1 cellular context compared by ENCODE assay signal in the genomic region with DNA sequence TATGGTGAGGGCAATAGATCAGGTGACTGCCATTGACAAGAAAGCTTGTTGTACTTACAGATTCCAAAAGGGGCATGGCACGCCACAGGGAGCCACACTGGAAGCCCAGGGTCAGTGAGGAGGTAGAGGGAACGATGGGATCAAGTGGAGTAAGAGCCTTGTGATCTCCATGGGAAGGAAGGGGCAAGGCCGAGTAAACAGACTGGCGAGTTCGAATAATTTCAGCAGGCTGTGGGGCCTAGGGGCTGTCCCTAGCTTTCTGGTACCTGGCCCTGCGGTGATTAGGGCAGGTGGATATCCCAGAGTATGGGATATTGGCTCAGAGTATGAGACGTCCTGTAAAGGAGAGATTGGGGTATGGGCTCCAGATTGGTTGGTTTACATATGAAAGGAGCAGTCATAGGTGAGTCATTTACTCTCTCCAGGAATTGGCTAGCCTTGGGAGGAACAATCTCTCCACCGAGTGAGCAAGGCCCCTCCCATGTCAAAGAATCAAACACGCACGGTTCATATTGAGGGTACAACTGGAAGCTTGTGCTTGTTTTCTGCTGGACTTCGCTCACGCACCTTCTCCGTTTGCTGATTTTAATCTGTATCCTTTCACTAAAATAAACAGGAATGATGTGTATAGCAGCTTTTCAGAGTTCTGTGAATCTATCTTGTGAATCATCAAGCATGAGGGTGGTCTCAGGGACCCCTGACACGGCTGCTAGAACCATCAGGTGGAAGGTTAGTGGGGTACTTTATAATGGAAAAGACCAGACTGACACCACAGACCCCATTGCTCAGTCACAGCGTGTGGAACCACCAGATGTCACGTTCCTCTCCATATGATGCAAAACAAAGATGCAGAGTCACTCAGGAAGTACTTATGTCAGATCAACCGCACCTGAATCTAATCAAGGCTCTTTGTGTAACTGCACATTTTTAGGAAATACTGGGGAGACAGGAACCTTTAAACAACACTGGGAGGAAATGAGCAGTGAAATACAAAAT.
TF ChIP-seq lines count a peak whose summit lies in the region.

No MANE protein-coding gene starts in this region.

TF ChIP-seq in K562, 482 proteins besides CTCF, POLR2A, EP300 and RAD21 (continued from another document and continues in another):
- TF ChIP-seq, protein P1, sequence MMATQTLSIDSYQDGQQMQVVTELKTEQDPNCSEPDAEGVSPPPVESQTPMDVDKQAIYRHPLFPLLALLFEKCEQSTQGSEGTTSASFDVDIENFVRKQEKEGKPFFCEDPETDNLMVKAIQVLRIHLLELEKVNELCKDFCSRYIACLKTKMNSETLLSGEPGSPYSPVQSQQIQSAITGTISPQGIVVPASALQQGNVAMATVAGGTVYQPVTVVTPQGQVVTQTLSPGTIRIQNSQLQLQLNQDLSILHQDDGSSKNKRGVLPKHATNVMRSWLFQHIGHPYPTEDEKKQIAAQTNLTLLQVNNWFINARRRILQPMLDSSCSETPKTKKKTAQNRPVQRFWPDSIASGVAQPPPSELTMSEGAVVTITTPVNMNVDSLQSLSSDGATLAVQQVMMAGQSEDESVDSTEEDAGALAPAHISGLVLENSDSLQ (IDR thresholded peaks at IDR 0.05) = peak; percentile 67; the same call in 1 of the 2 replicates
- TF ChIP-seq HCFC1 (IDR thresholded peaks at IDR 0.05; ENCODE audit: low read depth, low read length) (no peak), ZBTB7A (IDR thresholded peaks at IDR 0.05; ENCODE audit: borderline replicate concordance, control insufficient read depth, low read depth, low read length) (no peak), ZNF830 (CRISPR knock-in tag; IDR thresholded peaks at IDR 0.05) (no peak), SAP30 (IDR thresholded peaks at IDR 0.05; ENCODE audit: borderline replicate concordance, insufficient read depth, low read depth, low read length, poor library complexity, severe bottlenecking) (no peak), SMARCA4 (IDR thresholded peaks at IDR 0.05) (peak; percentile 56), FOXP1 (CRISPR knock-in tag; IDR thresholded peaks at IDR 0.05) (no peak), ZNF445 (CRISPR knock-in tag; IDR thresholded peaks at IDR 0.05; ENCODE audit: low read depth) (no peak), TAL1 (IDR thresholded peaks at IDR 0.05) (0 out of 2 replicates have a peak, but pooled peaks have one; percentile 15), NR2C1 (IDR thresholded peaks at IDR 0.05) (peak; percentile 15; the same call in 1 of the 2 replicates), NR2C1 (tag; IDR thresholded peaks at IDR 0.05) (peak; percentile 71), NFATC3 (IDR thresholded peaks at IDR 0.05) (no peak), TSC22D4 (tag; IDR thresholded peaks at IDR 0.05) (no peak), ZC3H11A (IDR thresholded peaks at IDR 0.05; ENCODE audit: low read depth, low read length) (no peak), LCOR (CRISPR knock-in tag; IDR thresholded peaks at IDR 0.05) (no peak), RNF2 (IDR thresholded peaks at IDR 0.05) (peak; percentile 74; the same call in 1 of the 2 replicates), YY1 (IDR thresholded peaks at IDR 0.05; ENCODE audit: borderline replicate concordance in 1 of 3, control insufficient read depth in 1 of 3, extremely low read depth in 1 of 3, insufficient read depth in 3 of 3, insufficient read length in 1 of 3, insufficient replicate concordance in 2 of 3, low read depth in 1 of 3, low read length in 2 of 3) (peak in 1 of 3 experiments; percentile 43), KDM4B (IDR thresholded peaks at IDR 0.05; ENCODE audit: borderline replicate concordance in 2 of 2, low read depth in 1 of 2) (no peak), CHD1 (IDR thresholded peaks at IDR 0.05; ENCODE audit: low read length) (no peak), EP400 (IDR thresholded peaks at IDR 0.05) (peak; percentile 81), ZNF124 (CRISPR knock-in tag; IDR thresholded peaks at IDR 0.05) (no peak), ZNF232 (CRISPR knock-in tag; IDR thresholded peaks at IDR 0.05) (no peak), HDAC6 (IDR thresholded peaks at IDR 0.05; ENCODE audit: low read depth, low read length) (no peak), XRCC5 (IDR thresholded peaks at IDR 0.05; ENCODE audit: low read depth, low read length) (no peak), ZNF431 (CRISPR knock-in tag; IDR thresholded peaks at IDR 0.05) (no peak), NR3C1 (CRISPR knock-in tag; IDR thresholded peaks at IDR 0.05) (no peak), ZNF696 (CRISPR knock-in tag; conservative IDR thresholded peaks at IDR 0.05) (no peak), ZNF384 (IDR thresholded peaks at IDR 0.05; ENCODE audit: low read depth, low read length) (no peak), RBM15 (IDR thresholded peaks at IDR 0.05; ENCODE audit: insufficient read depth, low read length) (no peak), MXI1 (IDR thresholded peaks at IDR 0.05; ENCODE audit: low read depth, low read length) (no peak), ZNF668 (CRISPR knock-in tag; IDR thresholded peaks at IDR 0.05) (no peak), SETDB1 (IDR thresholded peaks at IDR 0.05; ENCODE audit: low read length) (no peak), BDP1 (IDR thresholded peaks at IDR 0.05; ENCODE audit: insufficient read depth, insufficient read length) (no peak), EWSR1 (IDR thresholded peaks at IDR 0.05; ENCODE audit: borderline replicate concordance, low read depth, partially characterized antibody) (no peak), NELFE (IDR thresholded peaks at IDR 0.05; ENCODE audit: insufficient read depth, insufficient read length) (no peak), PHF21A (IDR thresholded peaks at IDR 0.05; ENCODE audit: borderline replicate concordance, low read depth) (peak; percentile 60; the same call in 1 of the 2 replicates), ETV5 (CRISPR knock-in tag; IDR thresholded peaks at IDR 0.05; ENCODE audit: low read depth) (peak; percentile 66; the same call in 1 of the 2 replicates), ZNF354B (CRISPR knock-in tag; IDR thresholded peaks at IDR 0.05) (no peak), ZNF780A (CRISPR knock-in tag; IDR thresholded peaks at IDR 0.05) (no peak), RFX7 (CRISPR knock-in tag; IDR thresholded peaks at IDR 0.05) (no peak), GABPB1 (CRISPR knock-in tag; IDR thresholded peaks at IDR 0.05) (no peak), MEIS2 (IDR thresholded peaks at IDR 0.05; ENCODE audit: partially characterized antibody) (no peak), TAF7 (tag; IDR thresholded peaks at IDR 0.05) (no peak)
- TF ChIP-seq, protein P2, sequence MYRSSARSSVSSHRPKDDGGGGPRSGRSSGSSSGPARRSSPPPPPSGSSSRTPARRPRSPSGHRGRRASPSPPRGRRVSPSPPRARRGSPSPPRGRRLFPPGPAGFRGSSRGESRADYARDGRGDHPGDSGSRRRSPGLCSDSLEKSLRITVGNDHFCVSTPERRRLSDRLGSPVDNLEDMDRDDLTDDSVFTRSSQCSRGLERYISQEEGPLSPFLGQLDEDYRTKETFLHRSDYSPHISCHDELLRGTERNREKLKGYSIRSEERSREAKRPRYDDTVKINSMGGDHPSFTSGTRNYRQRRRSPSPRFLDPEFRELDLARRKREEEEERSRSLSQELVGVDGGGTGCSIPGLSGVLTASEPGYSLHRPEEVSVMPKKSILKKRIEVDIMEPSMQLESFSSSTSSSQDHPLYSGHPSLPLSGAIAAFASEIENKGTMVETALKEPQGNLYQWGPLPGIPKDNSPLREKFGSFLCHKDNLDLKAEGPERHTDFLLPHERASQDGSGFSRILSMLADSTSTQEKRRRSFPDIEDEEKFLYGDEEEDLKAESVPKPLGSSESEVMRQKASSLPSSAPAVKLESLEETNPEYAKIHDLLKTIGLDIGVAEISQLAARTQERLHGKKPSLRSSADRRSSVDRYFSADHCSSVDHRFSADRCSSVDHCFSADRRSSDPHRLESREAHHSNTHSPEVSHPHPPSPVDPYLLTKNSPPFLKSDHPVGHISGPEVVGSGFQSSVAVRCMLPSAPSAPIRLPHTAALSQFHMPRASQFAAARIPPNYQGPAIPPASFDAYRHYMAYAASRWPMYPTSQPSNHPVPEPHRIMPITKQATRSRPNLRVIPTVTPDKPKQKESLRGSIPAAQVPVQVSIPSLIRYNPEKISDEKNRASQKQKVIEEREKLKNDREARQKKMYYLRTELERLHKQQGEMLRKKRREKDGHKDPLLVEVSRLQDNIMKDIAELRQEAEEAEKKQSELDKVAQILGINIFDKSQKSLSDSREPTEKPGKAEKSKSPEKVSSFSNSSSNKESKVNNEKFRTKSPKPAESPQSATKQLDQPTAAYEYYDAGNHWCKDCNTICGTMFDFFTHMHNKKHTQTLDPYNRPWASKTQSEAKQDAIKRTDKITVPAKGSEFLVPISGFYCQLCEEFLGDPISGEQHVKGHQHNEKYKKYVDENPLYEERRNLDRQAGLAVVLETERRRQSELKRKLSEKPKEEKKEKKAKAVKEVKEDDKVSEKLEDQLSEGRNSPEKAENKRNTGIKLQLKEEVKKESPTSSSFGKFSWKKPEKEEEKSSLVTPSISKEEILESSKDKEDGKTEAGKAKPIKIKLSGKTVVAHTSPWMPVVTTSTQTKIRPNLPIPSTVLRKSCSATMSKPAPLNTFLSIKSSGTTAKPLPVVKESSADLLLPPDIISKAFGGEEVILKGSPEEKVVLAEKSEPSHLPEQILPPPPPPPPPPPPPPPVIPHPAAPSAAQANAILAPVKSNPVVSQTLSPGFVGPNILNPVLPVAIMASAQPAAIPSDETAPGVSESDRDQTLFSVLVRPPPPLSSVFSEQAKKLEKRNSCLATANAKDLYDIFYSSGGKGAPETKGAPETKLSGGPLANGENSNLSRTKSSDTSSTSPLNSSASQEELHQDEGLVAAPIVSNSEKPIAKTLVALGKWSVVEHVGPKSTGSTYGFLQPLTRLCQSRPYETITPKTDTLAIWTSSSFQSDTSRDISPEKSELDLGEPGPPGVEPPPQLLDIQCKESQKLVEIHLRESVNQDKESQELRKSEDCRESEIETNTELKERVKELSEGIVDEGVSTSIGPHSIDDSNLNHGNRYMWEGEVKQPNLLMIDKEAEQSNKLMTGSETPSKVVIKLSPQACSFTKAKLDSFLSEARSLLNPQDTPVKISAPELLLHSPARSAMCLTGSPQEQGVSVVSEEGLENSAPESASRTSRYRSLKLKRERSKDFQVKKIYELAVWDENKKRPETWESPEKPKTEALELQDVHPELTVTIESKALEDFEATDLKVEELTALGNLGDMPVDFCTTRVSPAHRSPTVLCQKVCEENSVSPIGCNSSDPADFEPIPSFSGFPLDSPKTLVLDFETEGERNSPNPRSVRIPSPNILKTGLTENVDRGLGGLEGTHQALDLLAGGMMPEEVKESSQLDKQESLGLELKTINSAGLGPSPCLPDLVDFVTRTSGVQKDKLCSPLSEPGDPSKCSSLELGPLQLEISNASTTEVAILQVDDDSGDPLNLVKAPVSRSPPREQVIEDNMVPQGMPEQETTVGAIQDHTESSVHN (IDR thresholded peaks at IDR 0.05; ENCODE audit: borderline replicate concordance in 1 of 2, low read depth in 1 of 2) = peak in 1 of 2 experiments; percentile 91; a peak in 2 of 4 replicates
- TF ChIP-seq, protein P3, sequence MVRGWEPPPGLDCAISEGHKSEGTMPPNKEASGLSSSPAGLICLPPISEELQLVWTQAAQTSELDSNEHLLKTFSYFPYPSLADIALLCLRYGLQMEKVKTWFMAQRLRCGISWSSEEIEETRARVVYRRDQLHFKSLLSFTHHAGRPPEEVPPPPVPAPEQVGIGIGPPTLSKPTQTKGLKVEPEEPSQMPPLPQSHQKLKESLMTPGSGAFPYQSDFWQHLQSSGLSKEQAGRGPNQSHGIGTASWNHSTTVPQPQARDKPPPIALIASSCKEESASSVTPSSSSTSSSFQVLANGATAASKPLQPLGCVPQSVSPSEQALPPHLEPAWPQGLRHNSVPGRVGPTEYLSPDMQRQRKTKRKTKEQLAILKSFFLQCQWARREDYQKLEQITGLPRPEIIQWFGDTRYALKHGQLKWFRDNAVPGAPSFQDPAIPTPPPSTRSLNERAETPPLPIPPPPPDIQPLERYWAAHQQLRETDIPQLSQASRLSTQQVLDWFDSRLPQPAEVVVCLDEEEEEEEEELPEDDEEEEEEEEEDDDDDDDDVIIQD (CRISPR knock-in tag; IDR thresholded peaks at IDR 0.05) = no peak
- TF ChIP-seq, protein P4, sequence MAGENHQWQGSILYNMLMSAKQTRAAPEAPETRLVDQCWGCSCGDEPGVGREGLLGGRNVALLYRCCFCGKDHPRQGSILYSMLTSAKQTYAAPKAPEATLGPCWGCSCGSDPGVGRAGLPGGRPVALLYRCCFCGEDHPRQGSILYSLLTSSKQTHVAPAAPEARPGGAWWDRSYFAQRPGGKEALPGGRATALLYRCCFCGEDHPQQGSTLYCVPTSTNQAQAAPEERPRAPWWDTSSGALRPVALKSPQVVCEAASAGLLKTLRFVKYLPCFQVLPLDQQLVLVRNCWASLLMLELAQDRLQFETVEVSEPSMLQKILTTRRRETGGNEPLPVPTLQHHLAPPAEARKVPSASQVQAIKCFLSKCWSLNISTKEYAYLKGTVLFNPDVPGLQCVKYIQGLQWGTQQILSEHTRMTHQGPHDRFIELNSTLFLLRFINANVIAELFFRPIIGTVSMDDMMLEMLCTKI (IDR thresholded peaks at IDR 0.05; ENCODE audit: partially characterized antibody) = no peak
- TF ChIP-seq, protein P5, sequence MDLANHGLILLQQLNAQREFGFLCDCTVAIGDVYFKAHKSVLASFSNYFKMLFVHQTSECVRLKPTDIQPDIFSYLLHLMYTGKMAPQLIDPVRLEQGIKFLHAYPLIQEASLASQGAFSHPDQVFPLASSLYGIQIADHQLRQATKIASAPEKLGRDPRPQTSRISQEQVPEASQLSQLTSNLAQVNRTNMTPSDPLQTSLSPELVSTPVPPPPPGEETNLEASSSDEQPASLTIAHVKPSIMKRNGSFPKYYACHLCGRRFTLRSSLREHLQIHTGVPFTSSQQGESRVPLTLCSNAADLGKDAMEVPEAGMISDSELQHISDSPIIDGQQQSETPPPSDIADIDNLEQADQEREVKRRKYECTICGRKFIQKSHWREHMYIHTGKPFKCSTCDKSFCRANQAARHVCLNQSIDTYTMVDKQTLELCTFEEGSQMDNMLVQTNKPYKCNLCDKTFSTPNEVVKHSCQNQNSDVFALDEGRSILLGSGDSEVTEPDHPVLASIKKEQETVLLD (IDR thresholded peaks at IDR 0.05) = peak; percentile 59; the same call in 1 of the 2 replicates
- TF ChIP-seq, protein P6, sequence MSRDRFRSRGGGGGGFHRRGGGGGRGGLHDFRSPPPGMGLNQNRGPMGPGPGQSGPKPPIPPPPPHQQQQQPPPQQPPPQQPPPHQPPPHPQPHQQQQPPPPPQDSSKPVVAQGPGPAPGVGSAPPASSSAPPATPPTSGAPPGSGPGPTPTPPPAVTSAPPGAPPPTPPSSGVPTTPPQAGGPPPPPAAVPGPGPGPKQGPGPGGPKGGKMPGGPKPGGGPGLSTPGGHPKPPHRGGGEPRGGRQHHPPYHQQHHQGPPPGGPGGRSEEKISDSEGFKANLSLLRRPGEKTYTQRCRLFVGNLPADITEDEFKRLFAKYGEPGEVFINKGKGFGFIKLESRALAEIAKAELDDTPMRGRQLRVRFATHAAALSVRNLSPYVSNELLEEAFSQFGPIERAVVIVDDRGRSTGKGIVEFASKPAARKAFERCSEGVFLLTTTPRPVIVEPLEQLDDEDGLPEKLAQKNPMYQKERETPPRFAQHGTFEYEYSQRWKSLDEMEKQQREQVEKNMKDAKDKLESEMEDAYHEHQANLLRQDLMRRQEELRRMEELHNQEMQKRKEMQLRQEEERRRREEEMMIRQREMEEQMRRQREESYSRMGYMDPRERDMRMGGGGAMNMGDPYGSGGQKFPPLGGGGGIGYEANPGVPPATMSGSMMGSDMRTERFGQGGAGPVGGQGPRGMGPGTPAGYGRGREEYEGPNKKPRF (IDR thresholded peaks at IDR 0.05; ENCODE audit: low read depth, low read length) = no peak
